In the genomic region with DNA sequence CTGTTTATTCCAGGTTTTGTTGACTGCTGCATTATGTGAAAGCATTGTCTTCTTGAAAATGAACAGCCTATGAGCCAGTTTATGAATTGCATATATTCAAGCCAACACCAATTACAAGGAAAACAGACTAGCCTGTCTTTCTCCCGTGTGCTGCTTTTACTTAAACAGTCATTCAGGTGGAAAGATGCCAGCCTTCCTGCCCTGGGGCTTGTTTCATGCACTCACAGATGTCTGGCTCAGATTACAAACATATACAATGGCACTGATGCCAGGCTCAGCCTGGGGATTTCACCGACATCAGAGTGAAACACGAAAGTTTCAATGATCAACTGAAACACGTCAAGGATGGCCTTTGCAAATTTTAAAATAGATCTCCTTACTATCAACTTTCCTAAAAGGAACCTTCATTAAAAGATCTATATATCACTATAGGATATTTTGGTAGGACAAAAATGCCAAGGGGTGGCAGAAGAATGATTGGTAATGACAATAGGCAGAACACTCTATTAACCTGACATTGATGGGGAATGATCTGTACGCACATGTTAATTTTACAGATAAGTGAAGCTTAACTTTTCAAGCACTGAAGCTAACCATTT, we compare ENCODE assay signal across 10 cellular contexts.
DNase-seq lines count a peak whose midpoint lies in the region; ATAC-seq and TF ChIP-seq lines count a peak whose summit lies in the region.
"Had no signal": no experiment of that assay in that cellular context is flagged by ENCODE, and none has a peak within 500 bp of the region (broad histone marks: within the 10 kb centered on the region; RNA-seq: fewer than 3 reads in every experiment).

No MANE protein-coding gene starts in this region.

- H3K36me3 Mint-ChIP-seq in CD8-positive, alpha-beta T cell = no peaks in the 10 kb centered on the region
- H3K36me3 Mint-ChIP-seq: activated naive CD8-positive, alpha-beta T cell treated with anti-CD3 and anti-CD28 coated beads for 36 hours had no signal

- H3K4me1 Mint-ChIP-seq in CD8-positive, alpha-beta T cell (ENCODE audit: low read depth) = no peaks in the 10 kb centered on the region
- H3K4me1 Mint-ChIP-seq: activated naive CD8-positive, alpha-beta T cell treated with anti-CD3 and anti-CD28 coated beads for 36 hours had no signal

- H3K9ac ChIP-seq in OCI-LY3 (ENCODE audit: low read length) = no peak overlapping the region

- H3K79me2 ChIP-seq in OCI-LY3 (ENCODE audit: low read length) = no peaks in the 10 kb centered on the region

- ATAC-seq in CD8-positive, alpha-beta T cell = no peak
- no peak for ATAC-seq in HG03469 (IDR thresholded peaks at IDR 0.05; ENCODE audit: unreplicated experiment)

- DNase-seq in A673 (ENCODE audit: low spot score) = peak; percentile 19
- peak; percentile 86 for DNase-seq in NCI-H1092 (lab: John Stamatoyannopoulos, UW)
- DNase-seq in fibroblast of gingiva (ENCODE audit: low read depth) = peak; percentile 73
- no peak for DNase-seq in CD8-positive, alpha-beta T cell
- no peak for DNase-seq in activated CD4-positive, alpha-beta T cell treated with anti-CD3 and anti-CD28 coated beads, Interleukin-2, amount 50 U/mL, for 48 hours
- DNase-seq in SKM-1 treated with dmso at 0.1 percent for 144 hours (lab: John Stamatoyannopoulos, UW; ENCODE audit: unreplicated experiment) = no peak
- DNase-seq: activated naive CD8-positive, alpha-beta T cell treated with anti-CD3 and anti-CD28 coated beads for 36 hours had no signal

- no peak overlapping the region for H2AFZ ChIP-seq in OCI-LY3 (ENCODE audit: low read depth, low read length)

- no peak overlapping the region for H3K4me3 Mint-ChIP-seq in CD8-positive, alpha-beta T cell
- H3K4me3 Mint-ChIP-seq: activated naive CD8-positive, alpha-beta T cell treated with anti-CD3 and anti-CD28 coated beads for 36 hours had no signal

- peak overlapping the region; percentile 76 for H3K4me2 ChIP-seq in OCI-LY3 (ENCODE audit: low read length)

- TF ChIP-seq CTCF in A673 (conservative IDR thresholded peaks at IDR 0.05; ENCODE audit: low read depth, low read length) = no peak
- no peak for TF ChIP-seq CTCF in OCI-LY3 (IDR thresholded peaks at IDR 0.05; ENCODE audit: low read depth, low read length)
- TF ChIP-seq CTCF in CD8-positive, alpha-beta T cell (IDR thresholded peaks at IDR 0.05) = no peak

- H3K9me3 ChIP-seq in A673 (ENCODE audit: low read depth, low read length, poor library complexity, severe bottlenecking) = no peaks in the 10 kb centered on the region
- no peaks in the 10 kb centered on the region for H3K9me3 ChIP-seq in OCI-LY3 (ENCODE audit: insufficient read depth, low read length)
- H3K9me3 ChIP-seq in CD8-positive, alpha-beta T cell (ENCODE audit: low read length) = no peaks in the 10 kb centered on the region

- H3K27me3 Mint-ChIP-seq in CD8-positive, alpha-beta T cell (ENCODE audit: low read depth) = no peaks in the 10 kb centered on the region
- H3K27me3 Mint-ChIP-seq: activated naive CD8-positive, alpha-beta T cell treated with anti-CD3 and anti-CD28 coated beads for 36 hours had no signal

- CTCF ChIA-PET in A673 (lab: Charles Lee) = no interaction called here
- CTCF ChIA-PET in CD8-positive, alpha-beta T cell (lab: Charles Lee) = no interaction called here

- BruUV-seq in A673 (replicated peaks; lab: Mats Ljungman, UMichigan) = no TSS peak

- no peak overlapping the region for H3K27ac Mint-ChIP-seq in CD8-positive, alpha-beta T cell
- H3K27ac Mint-ChIP-seq: activated naive CD8-positive, alpha-beta T cell treated with anti-CD3 and anti-CD28 coated beads for 36 hours had no signal

- H3K36me3 ChIP-seq in A673 (ENCODE audit: insufficient read depth, low read length, poor library complexity, severe bottlenecking) = no peaks in the 10 kb centered on the region
- H3K36me3 ChIP-seq in OCI-LY3 (replicated peaks; ENCODE audit: low read depth, low read length) = no peaks in the 10 kb centered on the region
- no peaks in the 10 kb centered on the region for H3K36me3 ChIP-seq in CD8-positive, alpha-beta T cell (ENCODE audit: insufficient read depth, low read length)

- peaks cover 9% of the 10 kb centered on the region for H3K9me3 Mint-ChIP-seq in CD8-positive, alpha-beta T cell

- no peaks in the 10 kb centered on the region for H3K27me3 ChIP-seq in A673 (replicated peaks; ENCODE audit: insufficient read depth, low read depth, low read length, poor library complexity)
- H3K27me3 ChIP-seq in OCI-LY3 (ENCODE audit: low read depth, low read length) = 0 out of 2 replicates have a peak, but pooled peaks cover 4% of the 10 kb centered on the region
- no peaks in the 10 kb centered on the region for H3K27me3 ChIP-seq in CD8-positive, alpha-beta T cell (ENCODE audit: insufficient read depth, low read length)

- POLR2A ChIA-PET in A673 (lab: Charles Lee; ENCODE audit: low non-redundant PET) = no interaction called here
- POLR2A ChIA-PET in CD8-positive, alpha-beta T cell (lab: Charles Lee) = no interaction called here

- no peak overlapping the region for H3K4me3 ChIP-seq in A673 (ENCODE audit: low read depth, low read length, poor library complexity, severe bottlenecking)
- peak overlapping the region; percentile 29 for H3K4me3 ChIP-seq in OCI-LY3 (ENCODE audit: low read length)
- no peak overlapping the region for H3K4me3 ChIP-seq in CD8-positive, alpha-beta T cell (ENCODE audit: low read depth, low read length)

- H3K4me1 ChIP-seq in A673 (ENCODE audit: insufficient read depth, low read length, poor library complexity, severe bottlenecking) (no peaks in the 10 kb centered on the region), OCI-LY3 (ENCODE audit: low read length) (peaks cover 19% of the 10 kb centered on the region)
- H3K4me1 ChIP-seq in CD8-positive, alpha-beta T cell (ENCODE audit: insufficient read depth, low read length) = no peaks in the 10 kb centered on the region

- intact Hi-C loops in A673 (cut with micrococcal nuclease; ENCODE audit: unreplicated experiment) = no loop called here
- intact Hi-C loops in CD8-positive, alpha-beta T cell (cut with DNase I, micrococcal nuclease) = no loop called here

- H3K27ac ChIP-seq in A673 (ENCODE audit: low read depth, low read length, poor library complexity, severe bottlenecking) (no peak overlapping the region), OCI-LY3 (ENCODE audit: low read length) (no peak overlapping the region)
- H3K27ac ChIP-seq in CD8-positive, alpha-beta T cell (ENCODE audit: low read depth, low read length) = no peak overlapping the region
- H3K27ac ChIP-seq: VCaP had no signal

- no peaks in the 10 kb centered on the region for H4K20me1 ChIP-seq in OCI-LY3 (ENCODE audit: insufficient read depth, low read length)

Comparison
In these comparisons a context has a peak if more than half of its experiments do, and no peak if none do; other contexts are left out.
1. DNase-seq: peak in A673 (single experiment), NCI-H1092 (single experiment) and fibroblast of gingiva (single experiment); none in CD8-positive, alpha-beta T cell (0 of 7), activated CD4-positive, alpha-beta T cell treated with anti-CD3 and anti-CD28 coated beads, Interleukin-2, amount 50 U/mL, for 48 hours (0 of 2) and SKM-1 treated with dmso at 0.1 percent for 144 hours (single experiment).